9 cellular contexts compared by ENCODE assay signal in the genomic region with DNA sequence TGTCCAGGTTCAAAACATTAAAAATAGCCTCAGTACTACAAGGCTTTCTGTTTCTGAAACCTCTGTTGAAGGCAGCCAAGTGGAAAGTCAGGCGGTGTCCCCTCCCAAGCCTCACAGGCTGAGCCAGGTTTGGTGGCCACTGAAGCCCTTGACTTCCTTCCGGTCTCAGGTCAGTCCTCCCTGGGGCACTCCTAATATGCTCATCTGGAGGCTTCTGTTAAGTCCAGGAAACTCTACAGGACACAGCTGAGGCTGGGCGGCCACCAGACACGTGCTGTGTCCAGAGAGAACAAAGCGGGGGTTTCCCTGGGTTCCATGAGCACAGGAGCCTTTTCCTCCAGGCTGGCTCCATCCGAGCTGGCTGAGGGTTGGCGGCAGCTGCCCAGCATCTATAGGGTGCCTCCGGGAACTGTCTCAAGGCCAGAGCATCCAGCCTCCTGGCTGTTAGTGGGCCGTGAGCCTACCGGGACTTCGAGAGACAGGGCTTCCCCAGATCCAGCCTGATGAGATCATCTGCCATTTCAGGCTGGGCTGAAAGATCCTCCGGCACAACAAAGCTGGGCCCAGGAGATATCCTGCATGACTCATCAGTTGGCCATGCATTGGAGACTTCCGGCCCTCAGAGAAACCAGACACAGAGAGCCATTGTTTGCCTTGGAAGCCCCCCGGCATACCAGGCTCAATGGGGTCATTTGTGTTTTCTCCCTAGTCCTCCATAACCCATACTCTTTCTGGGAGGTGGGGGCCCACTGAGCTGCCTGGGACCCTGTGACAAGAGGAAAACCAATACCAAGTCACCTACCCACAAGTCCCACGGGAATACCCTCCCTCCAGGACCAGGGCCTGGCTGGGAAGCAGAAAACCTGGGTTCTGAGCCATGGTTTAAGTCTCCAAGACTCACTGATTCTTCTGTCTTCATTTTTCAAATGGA.
DNase-seq lines count a peak whose midpoint lies in the region; ATAC-seq and TF ChIP-seq lines count a peak whose summit lies in the region.
"Had no signal": no experiment of that assay in that cellular context is flagged by ENCODE, and none has a peak within 500 bp of the region (broad histone marks: within the 10 kb centered on the region; RNA-seq: fewer than 3 reads in every experiment).

No MANE protein-coding gene starts in this region.

- H3K36me3 Mint-ChIP-seq in brain, result no peaks in the 10 kb centered on the region

- H3K4me3 ChIP-seq in spleen, result no peak overlapping the region

- TF ChIP-seq CTCF in brain (conservative IDR thresholded peaks at IDR 0.05) (no peak), spleen (IDR thresholded peaks at IDR 0.05 in 8 of 11, conservative IDR thresholded peaks at IDR 0.05 in 3 of 11) (no peak)

- H3K4me1 ChIP-seq in spleen, result peaks cover 21 to 67% (median 44%) of the 10 kb centered on the region in 6 donors

- H3K36me3 ChIP-seq in spleen, result no peaks in the 10 kb centered on the region

- intact Hi-C loops in spleen (cut with DNase I; ENCODE audit: low total_unique reads), result no loop called here

- WGBS in spleen, 5 donors, result 58 to 70% (median 65%) methylated on average over 6 to 15 of the region's 15 CpGs

- H3K9me3 Mint-ChIP-seq in brain, result peaks cover 0 to 6% (median 0%) of the 10 kb centered on the region in 5 experiments
- H3K9me3 Mint-ChIP-seq: activated B cell treated with CpG ODN at 0.5 μM for 24 hours had no signal

- peak overlapping the region in 3 of 5 experiments; percentile 44 to 81 (median 69) for H3K27ac Mint-ChIP-seq in brain
- H3K27ac Mint-ChIP-seq: activated B cell treated with CpG ODN at 0.5 μM for 24 hours had no signal

- TF ChIP-seq POLR2A in spleen (IDR thresholded peaks at IDR 0.05), result no peak

- H3K27ac ChIP-seq in spleen, result peak overlapping the region; percentile 16 to 83 (median 74)

- DNase-seq in GM03348 (ENCODE audit: low spot score), result peak; percentile 92
- peak; percentile 45 for DNase-seq in HuH-7 (ENCODE audit: low spot score)
- DNase-seq in inferior parietal cortex (ENCODE audit: extremely low spot score), result peak; percentile 81
- peak; percentile 86 for DNase-seq in spleen
- no peak for DNase-seq in stimulated activated CD4-positive, alpha-beta T cell treated with anti-CD3 and anti-CD28 coated beads, Interleukin-2, amount 100 ng/mL, for 24 hours
- DNase-seq in activated CD4-positive, alpha-beta T cell treated with anti-CD3 and anti-CD28 coated beads, Interleukin-2, amount 50 U/mL, for 48 hours, result no peak
- DNase-seq: activated B cell treated with CpG ODN at 0.5 μM for 24 hours had no signal

- peaks cover 0 to 13% (median 9%) of the 10 kb centered on the region in 8 donors for H3K9me3 ChIP-seq in spleen

- H3K4me1 Mint-ChIP-seq in brain, result peaks cover 32% of the 10 kb centered on the region

- H3K27me3 Mint-ChIP-seq in brain, result no peaks in the 10 kb centered on the region
- H3K27me3 Mint-ChIP-seq: activated B cell treated with CpG ODN at 0.5 μM for 24 hours had no signal

- no peak overlapping the region for H3K4me3 Mint-ChIP-seq in brain
- H3K4me3 Mint-ChIP-seq: activated B cell treated with CpG ODN at 0.5 μM for 24 hours had no signal

- no peaks in the 10 kb centered on the region for H3K27me3 ChIP-seq in spleen (replicated peaks in 1 of 7)

- peak; percentile 63 for ATAC-seq in GM21825 (IDR thresholded peaks at IDR 0.05; ENCODE audit: unreplicated experiment)

Comparison
In these comparisons a context has a peak if more than half of its experiments do, and no peak if none do; other contexts are left out.
1. DNase-seq: peak in GM03348 (single experiment), HuH-7 (single experiment), inferior parietal cortex (single experiment) and spleen (single experiment); none in stimulated activated CD4-positive, alpha-beta T cell treated with anti-CD3 and anti-CD28 coated beads, Interleukin-2, amount 100 ng/mL, for 24 hours (0 of 2) and activated CD4-positive, alpha-beta T cell treated with anti-CD3 and anti-CD28 coated beads, Interleukin-2, amount 50 U/mL, for 48 hours (0 of 2).